ENCODE assay signal across 19 cellular contexts in the genomic region with DNA sequence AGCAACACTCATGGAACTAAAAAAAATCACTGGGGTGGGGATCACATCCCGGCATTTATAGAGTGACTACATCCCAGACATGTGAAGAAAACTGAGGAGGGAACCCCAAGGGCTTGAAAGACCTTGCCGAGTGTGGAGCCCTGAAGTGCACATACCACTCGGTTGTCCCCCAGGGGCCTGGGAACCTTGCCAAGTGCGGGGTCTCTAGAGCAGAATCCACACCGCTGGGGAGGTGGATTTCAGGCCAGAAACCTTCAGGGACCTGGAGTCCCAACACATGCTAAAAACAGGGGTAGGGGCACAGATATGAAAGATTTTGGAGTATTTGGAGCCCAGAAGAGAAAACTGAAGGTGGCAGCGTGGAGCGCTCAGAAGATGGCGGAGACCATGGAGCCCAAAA. TPM values are rescaled to one million over a fixed set of nuclear protein-coding genes. Genes with fewer than 3 reads are reported as not detected.
A peak's percentile ranks its signal among the peaks of the same experiment; 100 is the strongest.
DNase-seq lines count a peak whose midpoint lies in the region; ATAC-seq and TF ChIP-seq lines count a peak whose summit lies in the region.
"Had no signal": no experiment of that assay in that cellular context is flagged by ENCODE, and none has a peak within 500 bp of the region (broad histone marks: within the 10 kb centered on the region; RNA-seq: fewer than 3 reads in every experiment).

No MANE protein-coding gene starts in this region.

- no peak overlapping the region for H3K4me3 ChIP-seq in thyroid gland (replicated peaks in 1 of 3)
- H3K4me3 ChIP-seq: GM23248, PC-9 had no signal

- H3K36me3 ChIP-seq in thyroid gland, result no peaks in the 10 kb centered on the region

- no peaks in the 10 kb centered on the region for H3K9me3 ChIP-seq in thyroid gland

- no peaks in the 10 kb centered on the region for H3K27me3 ChIP-seq in thyroid gland

- peaks cover 19% of the 10 kb centered on the region for H3K9me3 Mint-ChIP-seq in endothelial cell (ENCODE audit: unreplicated experiment)
- H3K9me3 Mint-ChIP-seq in nephron progenitor cell, result peaks cover 55% of the 10 kb centered on the region
- H3K9me3 Mint-ChIP-seq in mesothelial cell of epicardium, result peaks cover 60% of the 10 kb centered on the region
- H3K9me3 Mint-ChIP-seq: CD8-positive, alpha-beta T cell had no signal

- ATAC-seq in left cardiac atrium, result no peak
- ATAC-seq: CD8-positive, alpha-beta T cell; HCT116 had no signal

- H3K4me1 ChIP-seq in thyroid gland, result peaks cover 0 to 4% of the 10 kb centered on the region in 2 donors

- H3K27me3 Mint-ChIP-seq in endothelial cell (ENCODE audit: unreplicated experiment) (peaks cover 12% of the 10 kb centered on the region), nephron progenitor cell (ENCODE audit: low read depth, poor library complexity) (peaks cover 8% of the 10 kb centered on the region), mesothelial cell of epicardium (ENCODE audit: low read depth) (no peaks in the 10 kb centered on the region)

- peak overlapping the region; percentile 98 for H3K27ac Mint-ChIP-seq in endothelial cell (ENCODE audit: unreplicated experiment)
- peak overlapping the region; percentile 30 for H3K27ac Mint-ChIP-seq in nephron progenitor cell
- no peak overlapping the region for H3K27ac Mint-ChIP-seq in mesothelial cell of epicardium
- H3K27ac Mint-ChIP-seq: CD8-positive, alpha-beta T cell had no signal

- intact Hi-C loops in left cardiac atrium (cut with DNase I), result no loop called here
- intact Hi-C loops in cardiac septum (cut with DNase I), result no loop called here
- intact Hi-C loops in thyroid gland (cut with DNase I), result no loop called here

- DNase-seq in left cardiac atrium (peak; percentile 31), cardiac septum (ENCODE audit: low spot score) (no peak), endothelial cell (ENCODE audit: low spot score) (peak; percentile 10), nephron progenitor cell (no peak), thyroid gland (no peak), mesothelial cell of epicardium (ENCODE audit: low spot score in 2 of 2, unreplicated experiment in 2 of 2) (no peak), amygdala (lab: John Stamatoyannopoulos, UW) (no peak), erythroblast (lab: John Stamatoyannopoulos, UW) (no peak)
- DNase-seq: CD8-positive, alpha-beta T cell; GM23248; NCI-H1417; NCI-H2029 treated with DMSO at 0.1 percent for 48 hours; NCI-H510A treated with DMSO at 0.1 percent for 48 hours; NCI-H82; PC-9 had no signal

- no peak for TF ChIP-seq CTCF in endothelial cell (IDR thresholded peaks at IDR 0.05; ENCODE audit: unreplicated experiment)
- TF ChIP-seq CTCF in nephron progenitor cell (IDR thresholded peaks at IDR 0.05), result no peak
- no peak for TF ChIP-seq CTCF in thyroid gland (IDR thresholded peaks at IDR 0.05)
- no peak for TF ChIP-seq CTCF in mesothelial cell of epicardium (IDR thresholded peaks at IDR 0.05; ENCODE audit: unreplicated experiment)

- H3K27ac ChIP-seq in thyroid gland, result peak overlapping the region in 2 of 3 donors; percentile 56 to 59
- H3K27ac ChIP-seq: GM23248, HL-60, PC-9 had no signal

- TF ChIP-seq POLR2A in thyroid gland (IDR thresholded peaks at IDR 0.05) (no peak), erythroblast (IDR thresholded peaks at IDR 0.05; ENCODE audit: low read length) (no peak)

- H3K4me1 Mint-ChIP-seq in endothelial cell (ENCODE audit: unreplicated experiment) (peaks cover 42% of the 10 kb centered on the region), nephron progenitor cell (no peaks in the 10 kb centered on the region), mesothelial cell of epicardium (no peaks in the 10 kb centered on the region)

- H3K36me3 Mint-ChIP-seq in endothelial cell (ENCODE audit: low read depth, unreplicated experiment) (peaks cover 47% of the 10 kb centered on the region), nephron progenitor cell (ENCODE audit: low read depth) (no peaks in the 10 kb centered on the region), mesothelial cell of epicardium (no peaks in the 10 kb centered on the region)
- H3K36me3 Mint-ChIP-seq: CD8-positive, alpha-beta T cell had no signal

- 49 to 54% methylated on average over 8 of the region's 8 CpGs for WGBS in thyroid gland, 2 donors

- H3K4me3 Mint-ChIP-seq in endothelial cell (ENCODE audit: unreplicated experiment), result peak overlapping the region; percentile 92
- H3K4me3 Mint-ChIP-seq in nephron progenitor cell, result no peak overlapping the region
- H3K4me3 Mint-ChIP-seq in mesothelial cell of epicardium, result no peak overlapping the region
- H3K4me3 Mint-ChIP-seq: CD8-positive, alpha-beta T cell had no signal

RNA-seq across cellular contexts. Expression of gene ERICH4, which starts 35.2 kb away (rescaled TPM):
- not detected for total RNA-seq in left cardiac atrium
- total RNA-seq in cardiac septum, result not detected
- total RNA-seq in endothelial cell (ENCODE audit: unreplicated experiment), result not detected
- not detected for total RNA-seq in thyroid gland
- total RNA-seq in mesothelial cell of epicardium, result not detected in 3 replicates
- total RNA-seq: A172; CD8-positive, alpha-beta T cell; G401; GM23248; PC-9 had no signal

RNA-seq across cellular contexts. Expression of gene DMAC2, which starts 38.5 kb away (rescaled TPM):
- total RNA-seq in left cardiac atrium (10 to 100 TPM; 59.0 to 67.6 TPM), cardiac septum (84.4 TPM), endothelial cell (ENCODE audit: unreplicated experiment) (75.5 TPM), thyroid gland (10 to 100 TPM; 39.1 to 53.1 (median 44.2) TPM), mesothelial cell of epicardium (37.5 to 41.4 TPM (median 39.8 TPM) in 3 replicates)

RNA-seq across cellular contexts. Expression of gene B3GNT8, which starts 51.0 kb away (rescaled TPM):
- total RNA-seq in left cardiac atrium, result 1 to 10 TPM; 1.4 to 3.2 TPM
- 3.9 TPM for total RNA-seq in cardiac septum
- 10.7 TPM for total RNA-seq in endothelial cell (ENCODE audit: unreplicated experiment)
- 1 to 10 TPM in 2 of 4 donors, under 1 TPM in 1, not detected in 1; 0.59 to 2.4 (median 1.4) TPM for total RNA-seq in thyroid gland
- 4.5 to 5.1 TPM (median 4.9 TPM) in 3 replicates for total RNA-seq in mesothelial cell of epicardium
- total RNA-seq: G401, PC-9 had no signal

Comparison
In these comparisons a context has a peak if more than half of its experiments do, and no peak if none do; other contexts are left out.
1. DNase-seq: peak in left cardiac atrium (single experiment) and endothelial cell (single experiment); none in cardiac septum (single experiment), nephron progenitor cell (single experiment), thyroid gland (0 of 2), mesothelial cell of epicardium (0 of 2), amygdala (0 of 56) and erythroblast (0 of 2).